ENCODE assay signal across 8 cellular contexts in genomic region chr19:41398603-41399002, GRCh38.
DNase-seq lines count a peak whose midpoint lies in the region; ATAC-seq and TF ChIP-seq lines count a peak whose summit lies in the region.

No MANE protein-coding gene starts in this region.

- H3K79me2 ChIP-seq in KMS-11 (ENCODE audit: insufficient read depth, low read depth): peaks cover 63% of the 10 kb centered on the region

- no peaks in the 10 kb centered on the region for H3K27me3 ChIP-seq in BLaER1
- H3K27me3 ChIP-seq in KMS-11 (ENCODE audit: insufficient read depth, low read depth): no peaks in the 10 kb centered on the region

- peak overlapping the region; percentile 93 for H3K27ac Mint-ChIP-seq in dendritic cell treated with granulocyte-macrophage colony-stimulating factor and Interleukin-4, amounts not matched to agents 40 ng/mL and 50 ng/mL, for 4 days
- H3K27ac Mint-ChIP-seq in nephron: peak overlapping the region; percentile 99 to 100 (median 100)

- no peaks in the 10 kb centered on the region for H3K9me3 Mint-ChIP-seq in dendritic cell treated with granulocyte-macrophage colony-stimulating factor and Interleukin-4, amounts not matched to agents 40 ng/mL and 50 ng/mL, for 4 days
- H3K9me3 Mint-ChIP-seq in nephron: no peaks in the 10 kb centered on the region

- peaks cover 51% of the 10 kb centered on the region for H3K4me1 ChIP-seq in BLaER1
- H3K4me1 ChIP-seq in KMS-11 (ENCODE audit: low read depth, poor library complexity, severe bottlenecking): peaks cover 43% of the 10 kb centered on the region

- H3K4me3 Mint-ChIP-seq in dendritic cell treated with granulocyte-macrophage colony-stimulating factor and Interleukin-4, amounts not matched to agents 40 ng/mL and 50 ng/mL, for 4 days: peak overlapping the region; percentile 97
- peak overlapping the region; percentile 98 to 100 (median 99) for H3K4me3 Mint-ChIP-seq in nephron

- no peak for TF ChIP-seq CTCF in KMS-11 (conservative IDR thresholded peaks at IDR 0.05; ENCODE audit: low read depth, low read length)
- TF ChIP-seq CTCF in nephron (IDR thresholded peaks at IDR 0.05; ENCODE audit: unreplicated experiment in 3 of 3): no peak

- peaks cover 34% of the 10 kb centered on the region for H3K36me3 ChIP-seq in BLaER1
- no peaks in the 10 kb centered on the region for H3K36me3 ChIP-seq in KMS-11 (ENCODE audit: insufficient read depth)

- H3K4me1 Mint-ChIP-seq in dendritic cell treated with granulocyte-macrophage colony-stimulating factor and Interleukin-4, amounts not matched to agents 40 ng/mL and 50 ng/mL, for 4 days (ENCODE audit: low read depth): peaks cover 59% of the 10 kb centered on the region
- H3K4me1 Mint-ChIP-seq in nephron: peaks cover 41% of the 10 kb centered on the region

- no peak overlapping the region for H2AFZ ChIP-seq in KMS-11 (ENCODE audit: low read depth)

- peak overlapping the region; percentile 97 for H3K9ac ChIP-seq in BLaER1
- peak overlapping the region; percentile 85; the same call in 1 of the 2 replicates for H3K9ac ChIP-seq in KMS-11

- H3K36me3 Mint-ChIP-seq in dendritic cell treated with granulocyte-macrophage colony-stimulating factor and Interleukin-4, amounts not matched to agents 40 ng/mL and 50 ng/mL, for 4 days (ENCODE audit: low read depth): peaks cover 47% of the 10 kb centered on the region
- H3K36me3 Mint-ChIP-seq in nephron (ENCODE audit: low read depth): peaks cover 3% of the 10 kb centered on the region

- no peaks in the 10 kb centered on the region for H3K9me3 ChIP-seq in BLaER1

- intact Hi-C loops in dendritic cell treated with granulocyte-macrophage colony-stimulating factor and Interleukin-4, amounts not matched to agents 40 ng/mL and 50 ng/mL, for 4 days (cut with micrococcal nuclease): loop anchor here (5.0 kb wide), 1 partner anchor 34 kb away; no protein-coding TSS in a partner anchor

- no peaks in the 10 kb centered on the region for H3K27me3 Mint-ChIP-seq in dendritic cell treated with granulocyte-macrophage colony-stimulating factor and Interleukin-4, amounts not matched to agents 40 ng/mL and 50 ng/mL, for 4 days
- H3K27me3 Mint-ChIP-seq in nephron (ENCODE audit: low read depth): no peaks in the 10 kb centered on the region

- peaks cover 29% of the 10 kb centered on the region; the same call in 1 of the 2 replicates for H4K20me1 ChIP-seq in BLaER1
- no peaks in the 10 kb centered on the region for H4K20me1 ChIP-seq in KMS-11 (ENCODE audit: insufficient read depth)

- no peak for DNase-seq in SIG-M5 (lab: John Stamatoyannopoulos, UW)
- DNase-seq in NCI-H1694 treated with DMSO at 0.1 percent for 48 hours (lab: John Stamatoyannopoulos, UW): no peak
- DNase-seq in C1 segment of cervical spinal cord (lab: John Stamatoyannopoulos, UW): no peak

- H3K4me3 ChIP-seq in BLaER1 (peak overlapping the region; percentile 93), KMS-11 (IDR thresholded peaks at IDR 0.05; ENCODE audit: insufficient read depth, low read depth, low read length) (no peak overlapping the region)

- H3K4me2 ChIP-seq in BLaER1: peak overlapping the region; percentile 88
- peak overlapping the region; percentile 83 for H3K4me2 ChIP-seq in KMS-11

- ATAC-seq in HG03565 (IDR thresholded peaks at IDR 0.05; ENCODE audit: unreplicated experiment): no peak

- H3K27ac ChIP-seq in BLaER1 (peak overlapping the region; percentile 96), KMS-11 (peak overlapping the region; percentile 78; the same call in 1 of the 2 replicates)
